Comparison of ENCODE assay signal across 24 cellular contexts in genomic region chr15:69185706-69186105, GRCh38. TPM values are rescaled to one million over a fixed set of nuclear protein-coding genes. Genes with fewer than 3 reads are reported as not detected.
DNase-seq lines count a peak whose midpoint lies in the region; ATAC-seq and TF ChIP-seq lines count a peak whose summit lies in the region.
"Had no signal": no experiment of that assay in that cellular context is flagged by ENCODE, and none has a peak within 500 bp of the region (broad histone marks: within the 10 kb centered on the region; RNA-seq: fewer than 3 reads in every experiment).

No MANE protein-coding gene starts in this region.

- H3K36me3 Mint-ChIP-seq in CD14-positive monocyte (peaks cover 0 to 7% of the 10 kb centered on the region in 2 donors), memory B cell (peaks cover 7% of the 10 kb centered on the region)
- no peaks in the 10 kb centered on the region for H3K36me3 Mint-ChIP-seq in activated naive CD4-positive, alpha-beta T cell treated with anti-CD3 and anti-CD28 coated beads, Interleukin-2, amount 10 ng/mL, durations not matched to agents 7 days and 5 days

- H3K4me1 Mint-ChIP-seq in CD14-positive monocyte = peaks cover 11% of the 10 kb centered on the region
- peaks cover 5% of the 10 kb centered on the region for H3K4me1 Mint-ChIP-seq in memory B cell
- no peaks in the 10 kb centered on the region for H3K4me1 Mint-ChIP-seq in activated naive CD4-positive, alpha-beta T cell treated with anti-CD3 and anti-CD28 coated beads, Interleukin-2, amount 10 ng/mL, durations not matched to agents 7 days and 5 days
- H3K4me1 Mint-ChIP-seq: T-cell had no signal

- DNase-seq in CD14-positive monocyte (ENCODE audit: low spot score) (peak; percentile 45), KBM-7 (peak; percentile 28), SKM-1 (lab: John Stamatoyannopoulos, UW; ENCODE audit: unreplicated experiment) (peak; percentile 3), memory B cell (ENCODE audit: low spot score in 2 of 2) (peak in 1 of 2 donors; percentile 3), NCI-H82 treated with DMSO at 0.1 percent for 48 hours (lab: John Stamatoyannopoulos, UW; ENCODE audit: unreplicated experiment) (no peak)
- DNase-seq in activated naive CD4-positive, alpha-beta T cell treated with anti-CD3 and anti-CD28 coated beads, Interleukin-2, amount 10 ng/mL, durations not matched to agents 7 days and 5 days = no peak
- DNase-seq: CD8-positive, alpha-beta T cell; DMS 273 treated with DMSO at 0.1 percent for 48 hours; DMS79; EL; GDM1; KG1; MG63; NCI-H1105; NCI-H2029; NCI-H446 treated with DMSO at 0.1 percent for 48 hours; NCI-H526 treated with DMSO at 0.1 percent for 48 hours; PC-3; SJCRH30 had no signal

- in situ Hi-C loops in KBM-7 (cut with MboI; ENCODE audit: low pct_unique_long_range_greater_than_20kb, low sequenced_read_pairs) = no loop called here

- CTCF ChIA-PET in activated naive CD4-positive, alpha-beta T cell treated with anti-CD3 and anti-CD28 coated beads, Interleukin-2, amount 10 ng/mL, durations not matched to agents 7 days and 5 days (lab: Charles Lee) = no interaction called here

- peak; percentile 50 for ATAC-seq in memory B cell (ENCODE audit: low read depth)
- no peak for ATAC-seq in HG02763 (IDR thresholded peaks at IDR 0.05; ENCODE audit: unreplicated experiment)
- ATAC-seq in HG02588 (IDR thresholded peaks at IDR 0.05; ENCODE audit: unreplicated experiment) = no peak
- ATAC-seq: CD8-positive, alpha-beta T cell; PC-3; Right ventricle myocardium inferior; SK-N-SH treated with all-trans-retinoic acid at 6 μM for 48 hours; T-cell had no signal

- no peaks in the 10 kb centered on the region for H3K27me3 Mint-ChIP-seq in CD14-positive monocyte (ENCODE audit: low read depth in 3 of 3)
- no peaks in the 10 kb centered on the region for H3K27me3 Mint-ChIP-seq in memory B cell
- H3K27me3 Mint-ChIP-seq in activated naive CD4-positive, alpha-beta T cell treated with anti-CD3 and anti-CD28 coated beads, Interleukin-2, amount 10 ng/mL, durations not matched to agents 7 days and 5 days = no peaks in the 10 kb centered on the region
- H3K27me3 Mint-ChIP-seq: T-cell had no signal

- H3K27ac Mint-ChIP-seq in CD14-positive monocyte (peak overlapping the region in 2 of 7 donors; percentile 7), memory B cell (no peak overlapping the region)
- no peak overlapping the region for H3K27ac Mint-ChIP-seq in activated naive CD4-positive, alpha-beta T cell treated with anti-CD3 and anti-CD28 coated beads, Interleukin-2, amount 10 ng/mL, durations not matched to agents 7 days and 5 days
- H3K27ac Mint-ChIP-seq: CD8-positive, alpha-beta T cell; T-cell had no signal

- peaks cover 2 to 10% (median 8%) of the 10 kb centered on the region in 7 donors for H3K9me3 Mint-ChIP-seq in CD14-positive monocyte
- peaks cover 5% of the 10 kb centered on the region for H3K9me3 Mint-ChIP-seq in memory B cell
- H3K9me3 Mint-ChIP-seq in activated naive CD4-positive, alpha-beta T cell treated with anti-CD3 and anti-CD28 coated beads, Interleukin-2, amount 10 ng/mL, durations not matched to agents 7 days and 5 days = no peaks in the 10 kb centered on the region

- no peak overlapping the region for H3K4me3 Mint-ChIP-seq in CD14-positive monocyte
- no peak overlapping the region for H3K4me3 Mint-ChIP-seq in memory B cell
- no peak overlapping the region for H3K4me3 Mint-ChIP-seq in activated naive CD4-positive, alpha-beta T cell treated with anti-CD3 and anti-CD28 coated beads, Interleukin-2, amount 10 ng/mL, durations not matched to agents 7 days and 5 days
- H3K4me3 Mint-ChIP-seq: CD8-positive, alpha-beta T cell; T-cell had no signal

- intact Hi-C loops in CD14-positive monocyte (cut with micrococcal nuclease) = no loop called here

- TF ChIP-seq CTCF in CD14-positive monocyte (IDR thresholded peaks at IDR 0.05) = no peak

RNA-seq across cellular contexts. Expression of gene GLCE, which starts 25.3 kb away (rescaled TPM):
- 10 to 100 TPM; 24.0 to 24.3 TPM for polyA plus RNA-seq in CD14-positive monocyte

Comparison
In these comparisons a context has a peak if more than half of its experiments do, and no peak if none do; other contexts are left out.
1. DNase-seq: peak in CD14-positive monocyte (single experiment), KBM-7 (single experiment) and SKM-1 (single experiment); none in activated naive CD4-positive, alpha-beta T cell treated with anti-CD3 and anti-CD28 coated beads, Interleukin-2, amount 10 ng/mL, durations not matched to agents 7 days and 5 days (single experiment) and NCI-H82 treated with DMSO at 0.1 percent for 48 hours (single experiment).